Comparison of ENCODE assay signal across 8 cellular contexts in genomic region chr9:91426123-91426745, GRCh38. TPM values are rescaled to one million over a fixed set of nuclear protein-coding genes. Genes with fewer than 3 reads are reported as not detected.
DNase-seq lines count a peak whose midpoint lies in the region; ATAC-seq and TF ChIP-seq lines count a peak whose summit lies in the region.

No MANE protein-coding gene starts in this region.

- no peaks in the 10 kb centered on the region for H3K4me1 ChIP-seq in breast epithelium

- H3K4me3 ChIP-seq in AG04450 (ENCODE audit: low read depth, low read length) (no peak overlapping the region), breast epithelium (no peak overlapping the region)

- TF ChIP-seq POLR2A in breast epithelium (IDR thresholded peaks at IDR 0.05), result no peak

- CTCF ChIA-PET in AG04450 (lab: Charles Lee), result interaction anchor here (0.6 to 3.3 kb wide), 8 partner anchors 64 to 513 kb away, joined by 3 to 27 read pairs (median 4); no protein-coding TSS in a partner anchor

- no peaks in the 10 kb centered on the region for H3K36me3 ChIP-seq in breast epithelium

- H3K9me3 ChIP-seq in AG04450 (ENCODE audit: control insufficient read depth, insufficient read depth, low read length) (no peaks in the 10 kb centered on the region; the same call in 1 of the 2 replicates), breast epithelium (no peaks in the 10 kb centered on the region)

- no peak for ATAC-seq in GM19467 (IDR thresholded peaks at IDR 0.05; ENCODE audit: unreplicated experiment)

- H3K27ac ChIP-seq in AG04450 (ENCODE audit: low read depth, low read length), result no peak overlapping the region
- peak overlapping the region in 1 of 2 donors; percentile 56 for H3K27ac ChIP-seq in breast epithelium

- intact Hi-C loops in breast epithelium (cut with DNase I; ENCODE audit: low total_unique reads), result loop anchor here (10.0 kb wide), 2 partner anchors 121 to 391 kb away; no protein-coding TSS in a partner anchor

- POLR2A ChIA-PET in AG04450 (lab: Yijun Ruan, JAX), result no interaction called here

- TF ChIP-seq CTCF in AG04450 (IDR thresholded peaks at IDR 0.05; ENCODE audit: low read depth, low read length) (peak; percentile 44), breast epithelium (IDR thresholded peaks at IDR 0.05) (peak in 2 of 3 donors; percentile 52 to 62)

- DNase-seq in AG04450 (ENCODE audit: low read depth, low spot score), result no peak
- peak; percentile 20 for DNase-seq in GDM1 (lab: John Stamatoyannopoulos, UW)
- peak; percentile 36 for DNase-seq in NCI-H345 (lab: John Stamatoyannopoulos, UW)
- DNase-seq in breast epithelium (ENCODE audit: low spot score in 2 of 2), result no peak
- peak; percentile 58 for DNase-seq in myocyte (ENCODE audit: low read depth)
- DNase-seq in hepatic stellate cell (ENCODE audit: low spot score), result no peak
- no peak for DNase-seq in stimulated activated CD4-positive, alpha-beta T cell treated with anti-CD3 and anti-CD28 coated beads, Interleukin-4, amount 100 ng/mL, for 24 hours

- H3K27me3 ChIP-seq in AG04450 (ENCODE audit: control insufficient read depth, insufficient read depth, low read length), result no peaks in the 10 kb centered on the region
- no peaks in the 10 kb centered on the region for H3K27me3 ChIP-seq in breast epithelium

RNA-seq across cellular contexts. Expression of gene NFIL3, which starts 2.6 kb away (rescaled TPM):
- polyA plus RNA-seq in AG04450 (2011; rRNA removed), result 30.2 and 30.3 TPM in 2 replicates
- 23.6 and 32.1 TPM in 2 replicates for polyA minus RNA-seq in AG04450 (2011; rRNA and poly(A)+ RNA removed)
- total RNA-seq in breast epithelium (10 to 100 TPM; 65.1 to 87.2 (median 74.9) TPM), myocyte (3.2 and 11.4 TPM in 2 replicates)
- 11.0 TPM for polyA plus RNA-seq in myocyte (2012)

Comparison
In these comparisons a context has a peak if more than half of its experiments do, and no peak if none do; other contexts are left out.
1. DNase-seq: peak in GDM1 (single experiment), NCI-H345 (single experiment) and myocyte (single experiment); none in AG04450 (single experiment), breast epithelium (0 of 2), hepatic stellate cell (single experiment) and stimulated activated CD4-positive, alpha-beta T cell treated with anti-CD3 and anti-CD28 coated beads, Interleukin-4, amount 100 ng/mL, for 24 hours (single experiment).